Comparison of ENCODE assay signal across 8 cellular contexts in genomic region chr19:52688931-52689796, GRCh38. TPM values are rescaled to one million over a fixed set of nuclear protein-coding genes. Genes with fewer than 3 reads are reported as not detected.
DNase-seq lines count a peak whose midpoint lies in the region; TF ChIP-seq lines count a peak whose summit lies in the region.
"Not testable (repeated sequence)": the region's sequence is repeated elsewhere in the genome, so short reads cannot be mapped to it uniquely, and the experiment has no call there.

No MANE protein-coding gene starts in this region.

- H3K4me1 ChIP-seq in OCI-LY7 (ENCODE audit: insufficient read depth, low read length, poor library complexity, severe bottlenecking) (peaks cover 26% of the 10 kb centered on the region), subcutaneous abdominal adipose tissue (ENCODE audit: control insufficient read depth in 5 of 5, insufficient read depth in 5 of 5, low read length in 5 of 5) (peaks cover 2 to 27% (median 18%) of the 10 kb centered on the region in 5 donors)
- H3K4me1 ChIP-seq in iPS-15b (ENCODE audit: control insufficient read depth, insufficient read depth, low read length), result not testable (repeated sequence)

- POLR2A ChIA-PET in OCI-LY7 (lab: Charles Lee), result not testable (repeated sequence)

- H3K27ac Mint-ChIP-seq in CD14-positive monocyte (peak overlapping the region in 5 of 7 donors; percentile 38 to 94 (median 89)), IgD-negative memory B cell (peak overlapping the region; percentile 33 to 93 (median 75))
- H3K27ac Mint-ChIP-seq in activated T-helper 1 cell treated with anti-CD3 and anti-CD28 coated beads, Interleukin-12 subunit alpha, Interleukin-12 subunit beta, Interleukin-2, Interleukin-4 antibody, amounts not matched to agents 30 ng/mL and 10 ng/mL and 1 ng/mL, durations not matched to agents 14 hours and 24 hours and 36 hours, result peak overlapping the region; percentile 97
- peak overlapping the region; percentile 95 for H3K27ac Mint-ChIP-seq in dendritic cell treated with granulocyte-macrophage colony-stimulating factor and Interleukin-4, amounts not matched to agents 40 ng/mL and 50 ng/mL, for 4 days

- H3K9me2 ChIP-seq in OCI-LY7 (ENCODE audit: insufficient read depth, low read length); neural cell (ENCODE audit: insufficient read depth, low read length): not testable (repeated sequence)

- not testable (repeated sequence) for TF ChIP-seq RAD21 in neural cell (conservative IDR thresholded peaks at IDR 0.05)

- peaks cover 11 to 13% of the 10 kb centered on the region in 2 donors for H3K36me3 Mint-ChIP-seq in CD14-positive monocyte
- H3K36me3 Mint-ChIP-seq in IgD-negative memory B cell, result not testable (repeated sequence)
- H3K36me3 Mint-ChIP-seq in activated T-helper 1 cell treated with anti-CD3 and anti-CD28 coated beads, Interleukin-12 subunit alpha, Interleukin-12 subunit beta, Interleukin-2, Interleukin-4 antibody, amounts not matched to agents 30 ng/mL and 10 ng/mL and 1 ng/mL, durations not matched to agents 14 hours and 24 hours and 36 hours (ENCODE audit: low read depth), result peaks cover 23% of the 10 kb centered on the region
- peaks cover 24% of the 10 kb centered on the region for H3K36me3 Mint-ChIP-seq in dendritic cell treated with granulocyte-macrophage colony-stimulating factor and Interleukin-4, amounts not matched to agents 40 ng/mL and 50 ng/mL, for 4 days (ENCODE audit: low read depth)

- intact Hi-C loops in CD14-positive monocyte (cut with micrococcal nuclease); OCI-LY7 (cut with micrococcal nuclease; ENCODE audit: unreplicated experiment); dendritic cell treated with granulocyte-macrophage colony-stimulating factor and Interleukin-4, amounts not matched to agents 40 ng/mL and 50 ng/mL, for 4 days (cut with micrococcal nuclease): not testable (repeated sequence)
- intact Hi-C loops in activated T-helper 1 cell treated with anti-CD3 and anti-CD28 coated beads, Interleukin-12 subunit alpha, Interleukin-12 subunit beta, Interleukin-2, Interleukin-4 antibody, amounts not matched to agents 30 ng/mL and 10 ng/mL and 1 ng/mL, durations not matched to agents 14 hours and 24 hours and 36 hours (cut with micrococcal nuclease), result loop anchor here (5.0 kb wide), 1 partner anchor 743 kb away; the partner anchor contains the start of gene ZNF761

- peaks cover 4 to 56% (median 26%) of the 10 kb centered on the region in 7 donors for H3K9me3 Mint-ChIP-seq in CD14-positive monocyte
- not testable (repeated sequence) for H3K9me3 Mint-ChIP-seq in IgD-negative memory B cell; activated T-helper 1 cell treated with anti-CD3 and anti-CD28 coated beads, Interleukin-12 subunit alpha, Interleukin-12 subunit beta, Interleukin-2, Interleukin-4 antibody, amounts not matched to agents 30 ng/mL and 10 ng/mL and 1 ng/mL, durations not matched to agents 14 hours and 24 hours and 36 hours; dendritic cell treated with granulocyte-macrophage colony-stimulating factor and Interleukin-4, amounts not matched to agents 40 ng/mL and 50 ng/mL, for 4 days

- not testable (repeated sequence) for H4K20me1 ChIP-seq in OCI-LY7 (ENCODE audit: insufficient read depth, low read length); neural cell (ENCODE audit: insufficient read depth)

- not testable (repeated sequence) for H3K27me3 ChIP-seq in iPS-15b (ENCODE audit: control insufficient read depth, insufficient read depth, low read length); neural cell (ENCODE audit: insufficient read depth, low read depth, low read length); subcutaneous abdominal adipose tissue (ENCODE audit: control insufficient read depth in 5 of 5, insufficient read depth in 4 of 5, low read length in 5 of 5)

- not testable (repeated sequence) for TF ChIP-seq EP300 in neural cell (conservative IDR thresholded peaks at IDR 0.05; ENCODE audit: poor library complexity, severe bottlenecking)

- peaks cover 21% of the 10 kb centered on the region for H3K36me3 ChIP-seq in OCI-LY7 (ENCODE audit: insufficient read depth, low read length)
- not testable (repeated sequence) for H3K36me3 ChIP-seq in iPS-15b (ENCODE audit: control insufficient read depth, insufficient read depth, low read length); neural cell (ENCODE audit: insufficient read depth, low read length); subcutaneous abdominal adipose tissue (ENCODE audit: control insufficient read depth in 5 of 5, insufficient read depth in 5 of 5, low read length in 5 of 5)

- CTCF ChIA-PET in OCI-LY7 (lab: Charles Lee; ENCODE audit: unreplicated experiment), result not testable (repeated sequence)

- H3K27ac ChIP-seq in OCI-LY7 (ENCODE audit: low read depth, low read length, poor library complexity, severe bottlenecking) (peak overlapping the region; percentile 63), subcutaneous abdominal adipose tissue (ENCODE audit: low read depth, low read length) (peak overlapping the region; percentile 97)
- not testable (repeated sequence) for H3K27ac ChIP-seq in neural cell (ENCODE audit: low read length)

- peak overlapping the region; percentile 79 for H3K4me3 ChIP-seq in OCI-LY7 (ENCODE audit: low read depth, low read length, poor library complexity, severe bottlenecking)
- H3K4me3 ChIP-seq in iPS-15b (ENCODE audit: low read depth, low read length), result peak overlapping the region; percentile 97
- peak overlapping the region; percentile 68 for H3K4me3 ChIP-seq in neural cell (ENCODE audit: low read length)
- H3K4me3 ChIP-seq in subcutaneous abdominal adipose tissue (ENCODE audit: low read depth in 1 of 5, low read length in 5 of 5), result peak overlapping the region in 4 of 5 donors; percentile 80 to 97 (median 84)

- H3K4me1 Mint-ChIP-seq in CD14-positive monocyte (peaks cover 40% of the 10 kb centered on the region), IgD-negative memory B cell (peaks cover 20 to 25% (median 23%) of the 10 kb centered on the region in 3 donors)
- H3K4me1 Mint-ChIP-seq in activated T-helper 1 cell treated with anti-CD3 and anti-CD28 coated beads, Interleukin-12 subunit alpha, Interleukin-12 subunit beta, Interleukin-2, Interleukin-4 antibody, amounts not matched to agents 30 ng/mL and 10 ng/mL and 1 ng/mL, durations not matched to agents 14 hours and 24 hours and 36 hours (ENCODE audit: low read depth), result peaks cover 33% of the 10 kb centered on the region
- H3K4me1 Mint-ChIP-seq in dendritic cell treated with granulocyte-macrophage colony-stimulating factor and Interleukin-4, amounts not matched to agents 40 ng/mL and 50 ng/mL, for 4 days (ENCODE audit: low read depth), result peaks cover 41% of the 10 kb centered on the region

- peaks cover 35% of the 10 kb centered on the region for H3K79me2 ChIP-seq in OCI-LY7 (ENCODE audit: insufficient read depth, low read depth, low read length)
- not testable (repeated sequence) for H3K79me2 ChIP-seq in neural cell (replicated peaks; ENCODE audit: insufficient read depth, low read length)

- not testable (repeated sequence) for H3K9ac ChIP-seq in iPS-15b (ENCODE audit: low read depth, low read length)
- H3K9ac ChIP-seq in neural cell (ENCODE audit: low read length) (peak overlapping the region; percentile 63), subcutaneous abdominal adipose tissue (ENCODE audit: low read length in 5 of 5) (peak overlapping the region in 4 of 5 donors; percentile 83 to 95 (median 89))

- H2AFZ ChIP-seq in OCI-LY7 (ENCODE audit: low read length), result peak overlapping the region; percentile 89; the same call in 1 of the 2 replicates
- peak overlapping the region; percentile 1 for H2AFZ ChIP-seq in neural cell (ENCODE audit: low read depth, low read length)

- TF ChIP-seq CTCF in CD14-positive monocyte (IDR thresholded peaks at IDR 0.05); OCI-LY7 (conservative IDR thresholded peaks at IDR 0.05; ENCODE audit: low read length); neural cell (IDR thresholded peaks at IDR 0.05; ENCODE audit: poor library complexity, severe bottlenecking): not testable (repeated sequence)

- not testable (repeated sequence) for DNase-seq in CD14-positive monocyte (ENCODE audit: low spot score); OCI-LY7 (ENCODE audit: low spot score); activated T-helper 1 cell treated with anti-CD3 and anti-CD28 coated beads, Interleukin-12 subunit alpha, Interleukin-12 subunit beta, Interleukin-2, Interleukin-4 antibody, amounts not matched to agents 30 ng/mL and 10 ng/mL and 1 ng/mL, durations not matched to agents 14 hours and 24 hours and 36 hours (ENCODE audit: low spot score)

- not testable (repeated sequence) for BruUV-seq in OCI-LY7 (replicated peaks; lab: Mats Ljungman, UMichigan)

- H3K9me3 ChIP-seq in OCI-LY7 (ENCODE audit: low read length); iPS-15b (ENCODE audit: control insufficient read depth, insufficient read depth, low read length); neural cell (ENCODE audit: low read length); subcutaneous abdominal adipose tissue (ENCODE audit: control insufficient read depth in 5 of 5, low read length in 5 of 5): not testable (repeated sequence)

- H3K27me3 Mint-ChIP-seq in CD14-positive monocyte (ENCODE audit: low read depth in 3 of 3), result peaks cover 0 to 10% (median 0%) of the 10 kb centered on the region in 3 donors
- H3K27me3 Mint-ChIP-seq in IgD-negative memory B cell; activated T-helper 1 cell treated with anti-CD3 and anti-CD28 coated beads, Interleukin-12 subunit alpha, Interleukin-12 subunit beta, Interleukin-2, Interleukin-4 antibody, amounts not matched to agents 30 ng/mL and 10 ng/mL and 1 ng/mL, durations not matched to agents 14 hours and 24 hours and 36 hours (ENCODE audit: insufficient read depth); dendritic cell treated with granulocyte-macrophage colony-stimulating factor and Interleukin-4, amounts not matched to agents 40 ng/mL and 50 ng/mL, for 4 days: not testable (repeated sequence)

- H3F3A ChIP-seq in neural cell (ENCODE audit: insufficient read depth, low read length, poor library complexity, severe bottlenecking), result not testable (repeated sequence)

- H3K4me2 ChIP-seq in OCI-LY7 (ENCODE audit: low read length), result peak overlapping the region; percentile 74
- not testable (repeated sequence) for H3K4me2 ChIP-seq in neural cell (ENCODE audit: low read length)

- H3K4me3 Mint-ChIP-seq in CD14-positive monocyte (peak overlapping the region; percentile 96 to 99), IgD-negative memory B cell (peak overlapping the region; percentile 94 to 99 (median 97))
- H3K4me3 Mint-ChIP-seq in activated T-helper 1 cell treated with anti-CD3 and anti-CD28 coated beads, Interleukin-12 subunit alpha, Interleukin-12 subunit beta, Interleukin-2, Interleukin-4 antibody, amounts not matched to agents 30 ng/mL and 10 ng/mL and 1 ng/mL, durations not matched to agents 14 hours and 24 hours and 36 hours, result peak overlapping the region; percentile 94
- peak overlapping the region; percentile 78 for H3K4me3 Mint-ChIP-seq in dendritic cell treated with granulocyte-macrophage colony-stimulating factor and Interleukin-4, amounts not matched to agents 40 ng/mL and 50 ng/mL, for 4 days

RNA-seq across cellular contexts. Expression of gene ZNF611, which starts 45.7 kb away (rescaled TPM):
- polyA plus RNA-seq in CD14-positive monocyte (10 to 100 TPM; 12.0 to 20.2 TPM), IgD-negative memory B cell (33.7 TPM), neural cell (6.7 and 11.8 TPM in 2 replicates)
- total RNA-seq in OCI-LY7 (2014; rRNA removed; shearing (Covaris generic)), result 10.6 and 13.6 TPM in 2 replicates
- 23.8 and 23.9 TPM in 2 replicates for total RNA-seq in OCI-LY7 (2022)
- total RNA-seq in activated T-helper 1 cell treated with anti-CD3 and anti-CD28 coated beads, Interleukin-12 subunit alpha, Interleukin-12 subunit beta, Interleukin-2, Interleukin-4 antibody, amounts not matched to agents 30 ng/mL and 10 ng/mL and 1 ng/mL, durations not matched to agents 14 hours and 24 hours and 36 hours, result 17.0 and 21.0 TPM in 2 replicates
- polyA minus RNA-seq in neural cell, result 22.2 and 24.1 TPM in 2 replicates

RNA-seq across cellular contexts. Expression of gene ZNF83, which starts 51.0 kb away (rescaled TPM):
- polyA plus RNA-seq in CD14-positive monocyte (1 to 10 TPM; 2.4 to 7.2 TPM), IgD-negative memory B cell (13.9 TPM), neural cell (69.3 and 100.0 TPM in 2 replicates)
- total RNA-seq in OCI-LY7 (2014; rRNA removed; shearing (Covaris generic)), result 59.4 and 66.1 TPM in 2 replicates
- 47.2 and 66.8 TPM in 2 replicates for total RNA-seq in OCI-LY7 (2022)
- total RNA-seq in activated T-helper 1 cell treated with anti-CD3 and anti-CD28 coated beads, Interleukin-12 subunit alpha, Interleukin-12 subunit beta, Interleukin-2, Interleukin-4 antibody, amounts not matched to agents 30 ng/mL and 10 ng/mL and 1 ng/mL, durations not matched to agents 14 hours and 24 hours and 36 hours, result 23.5 and 25.8 TPM in 2 replicates
- 37.3 and 40.6 TPM in 2 replicates for polyA minus RNA-seq in neural cell
